ENCODE assay signal across 9 cellular contexts in the genomic region with DNA sequence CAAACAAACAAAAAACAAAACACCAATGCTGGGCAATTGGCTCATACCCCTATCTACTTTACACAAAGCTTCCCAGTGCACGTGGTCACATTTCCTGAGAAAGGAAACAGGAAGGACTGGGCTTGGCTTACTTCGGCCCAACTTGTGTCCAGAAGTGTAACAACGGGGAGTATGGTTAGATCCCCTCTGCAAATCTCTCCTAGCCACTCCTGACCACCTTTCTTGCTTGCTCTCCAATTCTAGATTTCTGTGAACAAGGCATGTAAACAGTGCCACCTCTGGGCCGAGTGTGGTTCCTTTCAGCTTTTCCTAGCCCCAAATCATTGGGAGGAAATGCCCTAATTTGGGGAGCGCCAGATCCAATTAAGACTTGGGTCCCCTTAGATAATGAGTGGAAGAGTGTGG. TPM values are rescaled to one million over a fixed set of nuclear protein-coding genes. Genes with fewer than 3 reads are reported as not detected.
DNase-seq lines count a peak whose midpoint lies in the region; ATAC-seq and TF ChIP-seq lines count a peak whose summit lies in the region.
"Had no signal": no experiment of that assay in that cellular context is flagged by ENCODE, and none has a peak within 500 bp of the region (broad histone marks: within the 10 kb centered on the region; RNA-seq: fewer than 3 reads in every experiment).

No MANE protein-coding gene starts in this region.

- no peaks in the 10 kb centered on the region for H3K9me3 Mint-ChIP-seq in activated T-cell treated with anti-CD3 and anti-CD28 coated beads, Interleukin-2, amount 50 U/mL, for 4 hours

- no peak overlapping the region for H3K4me3 ChIP-seq in right cardiac atrium (ENCODE audit: low read length)

- H3K27ac ChIP-seq in VCaP (no peak overlapping the region), right cardiac atrium (ENCODE audit: low read length) (peak overlapping the region; percentile 25)

- 48% methylated on average over 5 of the region's 5 CpGs for WGBS in right cardiac atrium

- peaks cover 10% of the 10 kb centered on the region for H3K4me1 Mint-ChIP-seq in activated T-cell treated with anti-CD3 and anti-CD28 coated beads, Interleukin-2, amount 50 U/mL, for 4 hours (ENCODE audit: low read depth)

- no peaks in the 10 kb centered on the region for H3K9me3 ChIP-seq in right cardiac atrium (ENCODE audit: control insufficient read depth, low read length)

- no peaks in the 10 kb centered on the region for H3K27me3 Mint-ChIP-seq in activated T-cell treated with anti-CD3 and anti-CD28 coated beads, Interleukin-2, amount 50 U/mL, for 4 hours (ENCODE audit: low read depth)

- ATAC-seq in right cardiac atrium, result peak; percentile 30 to 73
- no peak for ATAC-seq in activated T-cell treated with anti-CD3 and anti-CD28 coated beads, Interleukin-2, amount 50 U/mL, for 4 hours

- H3K4me1 ChIP-seq in right cardiac atrium (ENCODE audit: control insufficient read depth, insufficient read depth, low read length), result no peaks in the 10 kb centered on the region

- DNase-seq in DMS 273 (lab: John Stamatoyannopoulos, UW; ENCODE audit: unreplicated experiment) (peak; percentile 22), DMS 273 treated with DMSO at 0.1 percent for 48 hours (lab: John Stamatoyannopoulos, UW) (no peak), right cardiac atrium (no peak), superior temporal gyrus (ENCODE audit: extremely low spot score) (peak; percentile 73), AG08396 (ENCODE audit: low spot score) (no peak), NK-92 (lab: John Stamatoyannopoulos, UW; ENCODE audit: unreplicated experiment) (no peak)
- DNase-seq in activated T-cell treated with anti-CD3 and anti-CD28 coated beads, Interleukin-2, amount 50 U/mL, for 4 hours, result no peak
- DNase-seq: 8988T had no signal

- H3K27me3 ChIP-seq in right cardiac atrium (ENCODE audit: control insufficient read depth, insufficient read depth), result no peaks in the 10 kb centered on the region

- H3K4me3 Mint-ChIP-seq in activated T-cell treated with anti-CD3 and anti-CD28 coated beads, Interleukin-2, amount 50 U/mL, for 4 hours, result no peak overlapping the region

- intact Hi-C loops in right cardiac atrium (cut with DNase I), result loop anchor here in 2 of 4 donors (10.0 kb wide), 2 partner anchors 71 to 81 kb away; no protein-coding TSS in a partner anchor

- TF ChIP-seq CTCF in VCaP (conservative IDR thresholded peaks at IDR 0.05), result peak; percentile 72

- H3K36me3 Mint-ChIP-seq in activated T-cell treated with anti-CD3 and anti-CD28 coated beads, Interleukin-2, amount 50 U/mL, for 4 hours (ENCODE audit: insufficient read depth), result peaks cover 28% of the 10 kb centered on the region

RNA-seq across cellular contexts. Expression of gene FRAT2, which starts 21.0 kb away (rescaled TPM):
- total RNA-seq in right cardiac atrium, result 1 to 10 TPM; 5.0 to 7.6 (median 7.5) TPM
- polyA plus RNA-seq in right cardiac atrium, result 3.4 TPM
- 10 to 100 TPM in 2 of 3 donors, 1 to 10 TPM in 1; 9.9 to 11.7 (median 11.4) TPM for total RNA-seq in activated T-cell treated with anti-CD3 and anti-CD28 coated beads, Interleukin-2, amount 50 U/mL, for 4 hours

RNA-seq across cellular contexts. Expression of gene FRAT1, which starts 36.5 kb away (rescaled TPM):
- total RNA-seq in right cardiac atrium, result 1 to 10 TPM; 1.6 to 6.6 (median 6.1) TPM
- 2.7 TPM for polyA plus RNA-seq in right cardiac atrium
- 1 to 10 TPM; 1.6 to 3.2 (median 2.4) TPM for total RNA-seq in activated T-cell treated with anti-CD3 and anti-CD28 coated beads, Interleukin-2, amount 50 U/mL, for 4 hours

RNA-seq across cellular contexts. Expression of gene RRP12, which starts 45.6 kb away (rescaled TPM):
- 10 to 100 TPM; 10.8 to 21.2 (median 14.2) TPM for total RNA-seq in right cardiac atrium
- 18.4 TPM for polyA plus RNA-seq in right cardiac atrium
- total RNA-seq in activated T-cell treated with anti-CD3 and anti-CD28 coated beads, Interleukin-2, amount 50 U/mL, for 4 hours, result 100 to 1,000 TPM; 218 to 222 (median 218) TPM

Comparison
In these comparisons a context has a peak if more than half of its experiments do, and no peak if none do; other contexts are left out.
1. DNase-seq: peak in DMS 273 (single experiment) and superior temporal gyrus (single experiment); none in DMS 273 treated with DMSO at 0.1 percent for 48 hours (single experiment), right cardiac atrium (0 of 3), AG08396 (single experiment), activated T-cell treated with anti-CD3 and anti-CD28 coated beads, Interleukin-2, amount 50 U/mL, for 4 hours (single experiment) and NK-92 (single experiment).
2. ATAC-seq: peak in right cardiac atrium (2 of 2); none in activated T-cell treated with anti-CD3 and anti-CD28 coated beads, Interleukin-2, amount 50 U/mL, for 4 hours (0 of 2).
3. RNA of gene RRP12, which starts 45.6 kb away (total RNA-seq): 218 to 222 TPM in activated T-cell treated with anti-CD3 and anti-CD28 coated beads, Interleukin-2, amount 50 U/mL, for 4 hours; 10.8 to 21.2 TPM in right cardiac atrium; every median in the first group is over 4 times any median in the second.